In genomic region chr5:74575741-74576538, GRCh38 we compare ENCODE assay signal across 8 cellular contexts.
A peak's percentile ranks its signal among the peaks of the same experiment; 100 is the strongest.
DNase-seq lines count a peak whose midpoint lies in the region; ATAC-seq and TF ChIP-seq lines count a peak whose summit lies in the region.

No MANE protein-coding gene starts in this region.

- no peak overlapping the region for H3K4me3 ChIP-seq in AG04449 (ENCODE audit: low read depth, low read length)
- no peak overlapping the region for H3K4me3 ChIP-seq in astrocyte of the spinal cord (ENCODE audit: low read depth, low read length)

- no peak for ATAC-seq in GM18519 (IDR thresholded peaks at IDR 0.05; ENCODE audit: low FRiP score, unreplicated experiment)

- TF ChIP-seq CTCF in AG04449 (IDR thresholded peaks at IDR 0.05; ENCODE audit: insufficient read depth, low read length, missing control alignments) (no peak), astrocyte of the spinal cord (IDR thresholded peaks at IDR 0.05; ENCODE audit: low read depth, low read length) (no peak)

- POLR2A ChIA-PET in AG04449 (lab: Yijun Ruan, JAX): interaction anchor here (0.6 to 1.0 kb wide), 3 partner anchors 32 to 62 kb away, joined by 3 read pairs; no protein-coding TSS in a partner anchor

- in situ Hi-C loops in astrocyte of the spinal cord (cut with HindIII; ENCODE audit: low sequenced_read_pairs): no loop called here

- peak; percentile 16 for DNase-seq in AG04449 (ENCODE audit: low read depth, low spot score)
- peak; percentile 89 for DNase-seq in HT1080 (ENCODE audit: low read depth)
- DNase-seq in astrocyte of the spinal cord (ENCODE audit: low read depth, low spot score): peak; percentile 89
- DNase-seq in lung microvascular endothelial cell (ENCODE audit: low read depth in 2 of 2): peak; percentile 69 to 92
- no peak for DNase-seq in NCI-H1105 (lab: John Stamatoyannopoulos, UW)
- no peak for DNase-seq in retina
- no peak for DNase-seq in NCI-H1694 treated with DMSO at 0.1 percent for 48 hours (lab: John Stamatoyannopoulos, UW)

- CTCF ChIA-PET in AG04449 (lab: Yijun Ruan, JAX): no interaction called here

Comparison
In these comparisons a context has a peak if more than half of its experiments do, and no peak if none do; other contexts are left out.
1. DNase-seq: peak in AG04449 (single experiment), HT1080 (single experiment), astrocyte of the spinal cord (single experiment) and lung microvascular endothelial cell (2 of 2); none in NCI-H1105 (single experiment), retina (single experiment) and NCI-H1694 treated with DMSO at 0.1 percent for 48 hours (single experiment).